Comparison of ENCODE assay signal across 1 cellular context in genomic region chr2:29063646-29064372, GRCh38.
TF ChIP-seq lines count a peak whose summit lies in the region.

No MANE protein-coding gene starts in this region.

TF ChIP-seq in SK-N-SH, 30 proteins besides CTCF, POLR2A, EP300 and RAD21 (continued from another document):
- TF ChIP-seq REST (IDR thresholded peaks at IDR 0.05; ENCODE audit: low read depth, low read length), result no peak
- TF ChIP-seq NFIC (IDR thresholded peaks at IDR 0.05; ENCODE audit: borderline replicate concordance), result no peak
- TF ChIP-seq SIN3A (IDR thresholded peaks at IDR 0.05; ENCODE audit: borderline replicate concordance, low read depth, low read length), result no peak
